ENCODE assay signal across 8 cellular contexts in genomic region chr6:144036064-144036873, GRCh38.
A peak's percentile ranks its signal among the peaks of the same experiment; 100 is the strongest.
DNase-seq lines count a peak whose midpoint lies in the region; ATAC-seq and TF ChIP-seq lines count a peak whose summit lies in the region.

No MANE protein-coding gene starts in this region.

- peaks cover 2 to 13% of the 10 kb centered on the region in 2 donors for H3K4me1 ChIP-seq in mucosa of rectum (ENCODE audit: control insufficient read depth in 2 of 2, insufficient read depth in 2 of 2, low read length in 2 of 2)

- ATAC-seq in GM21825 (IDR thresholded peaks at IDR 0.05; ENCODE audit: unreplicated experiment) (peak; percentile 89), HG02970 (IDR thresholded peaks at IDR 0.05; ENCODE audit: low FRiP score, unreplicated experiment) (no peak)

- H3K36me3 ChIP-seq in mucosa of rectum (ENCODE audit: control insufficient read depth in 2 of 2, insufficient read depth in 2 of 2, low read length in 2 of 2), result no peaks in the 10 kb centered on the region

- H3K9me3 ChIP-seq in mucosa of rectum (ENCODE audit: control insufficient read depth in 2 of 2, low read length in 2 of 2), result no peaks in the 10 kb centered on the region

- H3K4me3 ChIP-seq in mucosa of rectum (ENCODE audit: low read length in 2 of 2), result peak overlapping the region; percentile 53 to 61

- H3K27ac ChIP-seq in mucosa of rectum (ENCODE audit: low read depth in 2 of 2, low read length in 2 of 2), result peak overlapping the region; percentile 10 to 33

- no peaks in the 10 kb centered on the region for H3K27me3 ChIP-seq in mucosa of rectum (ENCODE audit: control insufficient read depth in 2 of 2, insufficient read depth in 2 of 2, low read length in 2 of 2)

- DNase-seq in GM10266 (ENCODE audit: extremely low spot score) (peak; percentile 31), MV-4-11 (lab: John Stamatoyannopoulos, UW) (peak; percentile 89), ecto neural progenitor cell (ENCODE audit: low spot score) (peak; percentile 55), HK-2 (ENCODE audit: unreplicated experiment) (no peak)
- DNase-seq in effector CD4-positive, alpha-beta T cell, result no peak

- peak; percentile 32 for TF ChIP-seq CTCF in GM10266 (IDR thresholded peaks at IDR 0.05; ENCODE audit: control insufficient read depth, insufficient read depth, low read depth, missing control alignments)

- H3K9ac ChIP-seq in mucosa of rectum (ENCODE audit: low read depth in 1 of 2, low read length in 2 of 2), result peak overlapping the region in 1 of 2 donors; percentile 35

Comparison
In these comparisons a context has a peak if more than half of its experiments do, and no peak if none do; other contexts are left out.
1. DNase-seq: peak in GM10266 (single experiment), MV-4-11 (single experiment) and ecto neural progenitor cell (single experiment); none in effector CD4-positive, alpha-beta T cell (single experiment) and HK-2 (single experiment).